Comparison of ENCODE assay signal across 1 cellular context in genomic region chr20:35699127-35699913, GRCh38.
TF ChIP-seq lines count a peak whose summit lies in the region.

Gene NFS1 (minus strand): TSS chr20:35699352. CDS start chr20:35699288, 64 bp downstream.
Gene ROMO1 (plus strand): TSS chr20:35699405. CDS start chr20:35699633, 228 bp downstream.

TF ChIP-seq in A549, 52 proteins besides CTCF, POLR2A, EP300 and RAD21 (continued from another document):
- TF ChIP-seq REST (IDR thresholded peaks at IDR 0.05), result no peak
- no peak for TF ChIP-seq CBX8 (IDR thresholded peaks at IDR 0.05)
- TF ChIP-seq RARB (CRISPR knock-in tag; IDR thresholded peaks at IDR 0.05), result no peak
- peak; percentile 93 for TF ChIP-seq PHF8 (IDR thresholded peaks at IDR 0.05; ENCODE audit: borderline replicate concordance, low read depth)
- TF ChIP-seq ZC3H11A (IDR thresholded peaks at IDR 0.05), result peak; percentile 20; the same call in 1 of the 2 replicates
- no peak for TF ChIP-seq HOXB13 (CRISPR knock-in tag; IDR thresholded peaks at IDR 0.05; ENCODE audit: low read depth)
- TF ChIP-seq HOXB5 (CRISPR knock-in tag; IDR thresholded peaks at IDR 0.05), result no peak
